In the genomic region with DNA sequence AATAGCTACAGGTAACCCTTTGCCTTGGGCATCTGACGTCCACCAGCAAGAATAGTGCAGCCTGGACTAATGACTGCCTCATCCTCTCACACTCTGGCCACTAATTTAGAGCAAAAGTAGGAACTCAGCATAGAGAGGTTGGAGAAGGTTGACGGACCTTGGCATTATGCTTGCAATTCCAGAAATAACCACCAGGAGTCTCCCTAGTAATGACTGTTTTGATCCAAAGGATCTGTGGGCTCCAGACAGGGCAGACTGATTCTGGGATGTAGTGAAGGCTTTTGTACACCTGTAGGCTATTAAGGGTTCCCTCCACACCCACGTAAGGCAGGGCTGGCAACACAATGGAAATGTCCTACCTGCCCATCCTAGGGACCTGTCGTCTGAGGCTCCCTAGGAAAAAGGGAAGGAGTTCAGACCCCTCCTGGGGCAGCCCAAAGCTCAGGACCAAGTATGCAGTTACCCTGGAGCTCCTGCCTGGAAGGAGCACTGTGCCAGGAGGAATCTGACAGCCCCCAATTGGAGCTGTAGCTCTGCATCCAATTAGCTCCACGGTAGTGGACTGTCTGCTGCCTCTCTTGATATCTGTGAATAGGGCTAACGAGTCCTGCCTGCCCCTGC, we compare ENCODE assay signal across 1 cellular context.
TF ChIP-seq lines count a peak whose summit lies in the region.

No MANE protein-coding gene starts in this region.

TF ChIP-seq in HCT116, 20 proteins besides CTCF, POLR2A, EP300 and RAD21 (continued from another document):
- TF ChIP-seq, protein P1, sequence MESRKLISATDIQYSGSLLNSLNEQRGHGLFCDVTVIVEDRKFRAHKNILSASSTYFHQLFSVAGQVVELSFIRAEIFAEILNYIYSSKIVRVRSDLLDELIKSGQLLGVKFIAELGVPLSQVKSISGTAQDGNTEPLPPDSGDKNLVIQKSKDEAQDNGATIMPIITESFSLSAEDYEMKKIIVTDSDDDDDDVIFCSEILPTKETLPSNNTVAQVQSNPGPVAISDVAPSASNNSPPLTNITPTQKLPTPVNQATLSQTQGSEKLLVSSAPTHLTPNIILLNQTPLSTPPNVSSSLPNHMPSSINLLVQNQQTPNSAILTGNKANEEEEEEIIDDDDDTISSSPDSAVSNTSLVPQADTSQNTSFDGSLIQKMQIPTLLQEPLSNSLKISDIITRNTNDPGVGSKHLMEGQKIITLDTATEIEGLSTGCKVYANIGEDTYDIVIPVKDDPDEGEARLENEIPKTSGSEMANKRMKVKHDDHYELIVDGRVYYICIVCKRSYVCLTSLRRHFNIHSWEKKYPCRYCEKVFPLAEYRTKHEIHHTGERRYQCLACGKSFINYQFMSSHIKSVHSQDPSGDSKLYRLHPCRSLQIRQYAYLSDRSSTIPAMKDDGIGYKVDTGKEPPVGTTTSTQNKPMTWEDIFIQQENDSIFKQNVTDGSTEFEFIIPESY (IDR thresholded peaks at IDR 0.05; ENCODE audit: extremely low read depth, insufficient replicate concordance, low read length): no peak
- no peak for TF ChIP-seq ELF1 (IDR thresholded peaks at IDR 0.05; ENCODE audit: borderline replicate concordance, low read depth)
- TF ChIP-seq EGR1 (IDR thresholded peaks at IDR 0.05; ENCODE audit: low read depth): no peak
- TF ChIP-seq, protein P2, sequence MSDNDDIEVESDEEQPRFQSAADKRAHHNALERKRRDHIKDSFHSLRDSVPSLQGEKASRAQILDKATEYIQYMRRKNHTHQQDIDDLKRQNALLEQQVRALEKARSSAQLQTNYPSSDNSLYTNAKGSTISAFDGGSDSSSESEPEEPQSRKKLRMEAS (IDR thresholded peaks at IDR 0.05): no peak
- TF ChIP-seq ZFX (IDR thresholded peaks at IDR 0.05): no peak
- TF ChIP-seq SP1 (IDR thresholded peaks at IDR 0.05; ENCODE audit: low read depth): no peak
- no peak for TF ChIP-seq TCF7L2 (IDR thresholded peaks at IDR 0.05; ENCODE audit: borderline replicate concordance, extremely low read depth, insufficient read depth, insufficient read length)
- TF ChIP-seq FOSL1 (IDR thresholded peaks at IDR 0.05; ENCODE audit: low read depth): no peak
- TF ChIP-seq POLR2AphosphoS5 (IDR thresholded peaks at IDR 0.05; ENCODE audit: low read depth, low read length): no peak
- TF ChIP-seq JUND (IDR thresholded peaks at IDR 0.05): no peak
TF ChIP-seq in HCT116: peak in this region for 0.
